Comparison of ENCODE assay signal across 21 cellular contexts in genomic region chr5:177504086-177505056, GRCh38.
"Had no signal": no experiment of that assay in that cellular context is flagged by ENCODE, and none has a peak within 500 bp of the region (broad histone marks: within the 10 kb centered on the region; RNA-seq: fewer than 3 reads in every experiment).

No MANE protein-coding gene starts in this region.

- DNase-seq: activated CD4-positive, alpha-beta T cell treated with anti-CD3 and anti-CD28 coated beads, Interleukin-2, amount 10 ng/mL, durations not matched to agents 7 days and 5 days; activated CD4-positive, CD25-positive, alpha-beta regulatory T cell treated with anti-CD3 and anti-CD28 coated beads, Interleukin-2, amount 50 U/mL, for 72 hours; activated CD8-positive, alpha-beta memory T cell treated with anti-CD3 and anti-CD28 coated beads, Interleukin-2, amount 10 ng/mL, durations not matched to agents 7 days and 5 days; activated CD8-positive, alpha-beta T cell treated with anti-CD3 and anti-CD28 coated beads for 36 hours; activated gamma-delta T cell treated with Interleukin-2 at 50 U/mL for 16 hours; activated T-cell treated with anti-CD3 and anti-CD28 coated beads for 4 hours; anterior cingulate cortex; body of pancreas; cortex of kidney; head of caudate nucleus; hypothalamus; left ventricle myocardium inferior; naive thymus-derived CD4-positive, alpha-beta T cell had no signal

- H3K27me3 ChIP-seq: body of pancreas, cardiac muscle cell, gastroesophageal sphincter, vagina had no signal

- H3K4me1 ChIP-seq: prostate gland, vagina had no signal

- H3K36me3 ChIP-seq: cardiac muscle cell, left ventricle myocardium inferior, prostate gland, thoracic aorta, vagina had no signal

- H3K27ac ChIP-seq: body of pancreas, cardiac muscle cell, epithelial cell of prostate, gastroesophageal sphincter, left ventricle myocardium inferior, prostate gland, thoracic aorta, vagina, VCaP had no signal

- H3K4me3 ChIP-seq: body of pancreas, cardiac muscle cell, gastroesophageal sphincter, left ventricle myocardium inferior, prostate gland, thoracic aorta, vagina had no signal

- H3K9me3 ChIP-seq: body of pancreas, gastroesophageal sphincter, left ventricle myocardium inferior, prostate gland, thoracic aorta, vagina had no signal

- ATAC-seq: activated CD8-positive, alpha-beta memory T cell treated with anti-CD3 and anti-CD28 coated beads, Interleukin-2, amount 10 ng/mL, durations not matched to agents 7 days and 5 days; activated CD8-positive, alpha-beta T cell treated with anti-CD3 and anti-CD28 coated beads for 36 hours; body of pancreas; gastroesophageal sphincter; naive thymus-derived CD4-positive, alpha-beta T cell; stimulated activated memory B cell treated with anti-CD40 and anti-IgM and Interleukin-4, amounts not matched to agents 10 μg/mL and 1 μg/mL and 100 μg/mL, for 72 hours had no signal
